ENCODE assay signal across 8 cellular contexts in the genomic region with DNA sequence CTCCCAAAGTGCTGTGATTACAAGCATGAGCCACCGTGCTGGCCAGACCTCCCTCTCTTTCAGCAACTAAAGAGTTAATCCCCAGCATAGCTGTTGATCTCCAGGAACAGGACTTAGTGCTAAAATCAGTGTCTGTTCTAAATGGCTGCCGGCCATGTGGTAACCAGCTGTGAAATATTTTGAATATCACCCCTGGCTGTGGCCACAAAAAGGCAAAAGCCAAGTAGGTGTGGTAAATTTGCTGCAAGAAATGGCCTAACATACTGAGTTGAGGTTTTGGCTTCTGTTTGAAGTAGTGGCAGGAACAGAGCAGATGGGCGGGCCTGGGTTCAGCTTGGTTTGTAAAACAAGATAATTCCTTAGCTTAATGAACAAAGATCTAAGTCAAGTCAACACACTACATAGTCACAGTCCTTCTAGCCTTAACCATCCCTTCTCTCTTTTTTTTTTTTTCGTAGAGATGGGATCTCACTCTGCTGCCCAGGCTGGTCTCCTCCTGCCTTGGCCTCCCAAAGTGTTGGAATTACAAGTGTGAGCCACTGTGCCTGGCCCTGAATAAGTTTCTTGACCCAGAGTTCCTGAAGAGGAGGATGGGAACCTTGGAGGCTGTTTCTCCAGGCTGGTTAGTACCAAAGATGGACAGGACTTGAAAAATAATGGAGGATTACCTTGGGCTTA. TPM values are rescaled to one million over a fixed set of nuclear protein-coding genes. Genes with fewer than 3 reads are reported as not detected.
A peak's percentile ranks its signal among the peaks of the same experiment; 100 is the strongest.
DNase-seq lines count a peak whose midpoint lies in the region; ATAC-seq and TF ChIP-seq lines count a peak whose summit lies in the region.

No MANE protein-coding gene starts in this region.

- peak in 9 of 10 experiments; percentile 23 to 49 (median 43) for DNase-seq in CD4-positive, alpha-beta T cell
- DNase-seq in activated CD4-positive, alpha-beta T cell treated with anti-CD3 and anti-CD28 coated beads for 4 hours: peak; percentile 8 to 33
- DNase-seq in fibroblast of mammary gland (ENCODE audit: low read depth): peak; percentile 96
- DNase-seq in stimulated activated CD8-positive, alpha-beta memory T cell treated with anti-CD3 and anti-CD28 coated beads, Interleukin-2, amount 100 ng/mL, for 1 hour (ENCODE audit: low read depth in 2 of 2): peak; percentile 17 to 21
- DNase-seq in dorsolateral prefrontal cortex: no peak
- DNase-seq in NCI-H2029 (lab: John Stamatoyannopoulos, UW): no peak

- H3K4me3 ChIP-seq in fibroblast of mammary gland (ENCODE audit: control insufficient read depth, low read depth, low read length) (no peak overlapping the region), dorsolateral prefrontal cortex (no peak overlapping the region)

- CTCF ChIA-PET in CD4-positive, alpha-beta T cell (lab: Charles Lee): interaction anchor here (1.9 kb wide), 1 partner anchor 43 kb away, joined by 11 read pairs; no protein-coding TSS in a partner anchor

- no peaks in the 10 kb centered on the region for H3K27me3 Mint-ChIP-seq in CD4-positive, alpha-beta T cell

- H3K36me3 Mint-ChIP-seq in CD4-positive, alpha-beta T cell (ENCODE audit: low read depth): no peaks in the 10 kb centered on the region

- peak overlapping the region; percentile 69 for H3K4me3 Mint-ChIP-seq in CD4-positive, alpha-beta T cell

- H3K27me3 ChIP-seq in CD4-positive, alpha-beta T cell (ENCODE audit: control insufficient read depth, insufficient read depth, low read length): no peaks in the 10 kb centered on the region
- H3K27me3 ChIP-seq in dorsolateral prefrontal cortex: no peaks in the 10 kb centered on the region

- H3K9me3 ChIP-seq in CD4-positive, alpha-beta T cell (ENCODE audit: control insufficient read depth, low read length): no peaks in the 10 kb centered on the region

- H3K27ac Mint-ChIP-seq in CD4-positive, alpha-beta T cell: peak overlapping the region; percentile 76

- ATAC-seq in CD4-positive, alpha-beta T cell (ENCODE audit: poor library complexity): peak; percentile 91
- peak; percentile 48 for ATAC-seq in HG02852 (IDR thresholded peaks at IDR 0.05; ENCODE audit: unreplicated experiment)
- ATAC-seq in GM21737 (IDR thresholded peaks at IDR 0.05; ENCODE audit: unreplicated experiment): no peak

- H3K9me3 Mint-ChIP-seq in CD4-positive, alpha-beta T cell: no peaks in the 10 kb centered on the region

- intact Hi-C loops in CD4-positive, alpha-beta T cell (cut with DNase I, micrococcal nuclease): no loop called here
- intact Hi-C loops in dorsolateral prefrontal cortex (cut with DNase I): no loop called here

- no peak for TF ChIP-seq CTCF in CD4-positive, alpha-beta T cell (IDR thresholded peaks at IDR 0.05)
- TF ChIP-seq CTCF in fibroblast of mammary gland (conservative IDR thresholded peaks at IDR 0.05; ENCODE audit: control insufficient read depth, insufficient read depth, low read depth, low read length) (no peak), dorsolateral prefrontal cortex (IDR thresholded peaks at IDR 0.05 in 54 of 56, conservative IDR thresholded peaks at IDR 0.05 in 2 of 56; ENCODE audit: low read depth in 1 of 56, partially characterized antibody in 56 of 56) (no peak)

- POLR2A ChIA-PET in CD4-positive, alpha-beta T cell (lab: Charles Lee): interaction anchor here (0.6 to 2.1 kb wide), 12 partner anchors 9 to 96 kb away, joined by 3 to 18 read pairs (median 5); a partner anchor contains a TSS

- H3K27ac ChIP-seq in CD4-positive, alpha-beta T cell (ENCODE audit: low read depth, low read length): peak overlapping the region; percentile 18
- no peak overlapping the region for H3K27ac ChIP-seq in dorsolateral prefrontal cortex

- H3K4me1 Mint-ChIP-seq in CD4-positive, alpha-beta T cell (ENCODE audit: low read depth): peaks cover 38% of the 10 kb centered on the region

RNA-seq across cellular contexts. Expression of a gene that starts 22.7 kb away (rescaled TPM):
- 1 to 10 TPM; 6.6 to 9.9 TPM for total RNA-seq in CD4-positive, alpha-beta T cell
- total RNA-seq in dorsolateral prefrontal cortex: 100 to 1,000 TPM in 1 of 120 experiments, 10 to 100 TPM in 119; 26.9 to 118 (median 44.7) TPM

RNA-seq across cellular contexts. Expression of a gene that starts 32.5 kb away (rescaled TPM):
- total RNA-seq in CD4-positive, alpha-beta T cell: under 1 TPM; 0.66 to 0.75 TPM
- total RNA-seq in dorsolateral prefrontal cortex: 10 to 100 TPM; 19.9 to 89.5 (median 61.4) TPM

RNA-seq across cellular contexts. Expression of a gene that starts 37.3 kb away (rescaled TPM):
- 10 to 100 TPM; 34.6 to 36.5 TPM for total RNA-seq in CD4-positive, alpha-beta T cell
- total RNA-seq in dorsolateral prefrontal cortex: 100 to 1,000 TPM; 142 to 595 (median 270) TPM

RNA-seq across cellular contexts. Expression of a gene that starts 52.2 kb away (rescaled TPM):
- under 1 TPM; 0.64 to 0.93 TPM for total RNA-seq in CD4-positive, alpha-beta T cell
- total RNA-seq in dorsolateral prefrontal cortex: 10 to 100 TPM in 34 of 120 experiments, 1 to 10 TPM in 85, not detected in 1; 1.4 to 43.4 (median 7.0) TPM

RNA-seq across cellular contexts. Expression of a gene that starts 57.4 kb away (rescaled TPM):
- 10 to 100 TPM; 52.0 to 53.4 TPM for total RNA-seq in CD4-positive, alpha-beta T cell
- total RNA-seq in dorsolateral prefrontal cortex: 10 to 100 TPM in 9 of 120 experiments, 1 to 10 TPM in 107, under 1 TPM in 1, not detected in 3; 0.63 to 14.5 (median 4.3) TPM

Comparison
In these comparisons a context has a peak if more than half of its experiments do, and no peak if none do; other contexts are left out.
1. DNase-seq: peak in CD4-positive, alpha-beta T cell (9 of 10), activated CD4-positive, alpha-beta T cell treated with anti-CD3 and anti-CD28 coated beads for 4 hours (2 of 2), fibroblast of mammary gland (single experiment) and stimulated activated CD8-positive, alpha-beta memory T cell treated with anti-CD3 and anti-CD28 coated beads, Interleukin-2, amount 100 ng/mL, for 1 hour (2 of 2); none in dorsolateral prefrontal cortex (0 of 10) and NCI-H2029 (single experiment).
2. RNA of a gene that starts 32.5 kb away (total RNA-seq): 19.9 to 89.5 TPM in dorsolateral prefrontal cortex; 0.66 to 0.75 TPM in CD4-positive, alpha-beta T cell; every median in the first group is over 10 times any median in the second.